16 cellular contexts compared by ENCODE assay signal in the genomic region with DNA sequence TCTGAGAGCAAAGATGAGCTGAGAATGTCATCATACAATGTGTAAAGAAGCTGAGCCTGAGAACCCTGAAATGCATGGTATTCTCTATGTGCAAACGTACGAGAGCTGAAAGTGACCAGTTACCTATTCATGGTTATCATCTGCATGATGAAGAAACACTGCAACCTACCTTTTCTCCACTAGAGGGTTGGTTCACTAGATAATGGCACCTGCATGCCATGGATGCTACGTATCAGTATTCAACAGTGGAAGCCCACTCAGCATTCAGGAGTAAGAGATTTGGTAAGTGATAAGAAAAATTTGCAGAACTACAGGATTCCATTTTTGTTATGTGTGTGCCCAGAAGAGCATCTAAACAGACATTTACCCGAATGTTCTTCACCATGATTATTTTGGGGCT.
DNase-seq lines count a peak whose midpoint lies in the region; ATAC-seq, FAIRE-seq and TF ChIP-seq lines count a peak whose summit lies in the region.
"Had no signal": no experiment of that assay in that cellular context is flagged by ENCODE, and none has a peak within 500 bp of the region (broad histone marks: within the 10 kb centered on the region; RNA-seq: fewer than 3 reads in every experiment).

No MANE protein-coding gene starts in this region.

- intact Hi-C loops in Calu3 (cut with micrococcal nuclease; ENCODE audit: unreplicated experiment): no loop called here

- H3K27ac ChIP-seq in GM23248 (no peak overlapping the region), gastroesophageal sphincter (no peak overlapping the region)
- H3K27ac ChIP-seq: suprapubic skin had no signal

- H3K79me2 ChIP-seq in GM23248 (ENCODE audit: insufficient read depth): no peaks in the 10 kb centered on the region

- no peaks in the 10 kb centered on the region for H3F3A ChIP-seq in GM23248 (ENCODE audit: insufficient read depth)

- no peaks in the 10 kb centered on the region for H3K4me1 ChIP-seq in GM23248 (ENCODE audit: insufficient read depth)
- H3K4me1 ChIP-seq in gastroesophageal sphincter: no peaks in the 10 kb centered on the region
- H3K4me1 ChIP-seq: suprapubic skin had no signal

- peaks cover 12% of the 10 kb centered on the region for H3K9me3 Mint-ChIP-seq in Calu3 (ENCODE audit: low read depth, unreplicated experiment)

- no peak for FAIRE-seq in RCC 7860 (lab: Jason Lieb, UNC)
- FAIRE-seq: frontal cortex had no signal

- H3K4me1 Mint-ChIP-seq in Calu3 (ENCODE audit: low read depth, unreplicated experiment): no peaks in the 10 kb centered on the region

- H3K9me3 ChIP-seq in GM23248 (ENCODE audit: low read depth) (no peaks in the 10 kb centered on the region), gastroesophageal sphincter (no peaks in the 10 kb centered on the region)
- H3K9me3 ChIP-seq: suprapubic skin had no signal

- H3K36me3 Mint-ChIP-seq in Calu3 (ENCODE audit: insufficient read depth, unreplicated experiment): no peaks in the 10 kb centered on the region

- TF ChIP-seq POLR2A in gastroesophageal sphincter (IDR thresholded peaks at IDR 0.05): no peak

- no peak for DNase-seq in Calu3
- peak; percentile 39 for DNase-seq in HuH-7 (ENCODE audit: low spot score)
- DNase-seq in RCC 7860 (ENCODE audit: low spot score): peak; percentile 19
- DNase-seq in left lobe of liver (ENCODE audit: low spot score): no peak
- DNase-seq in GM23248: no peak
- no peak for DNase-seq in SKM-1 (lab: John Stamatoyannopoulos, UW; ENCODE audit: unreplicated experiment)
- DNase-seq: activated CD4-positive, alpha-beta T cell treated with anti-CD3 and anti-CD28 coated beads, Interleukin-2, amount 50 U/mL, for 48 hours; activated naive CD4-positive, alpha-beta T cell treated with anti-CD3 and anti-CD28 coated beads for 36 hours; DMS79; NCI-H187 treated with DMSO at 0.1 percent for 48 hours; retina had no signal

- H3K4me3 Mint-ChIP-seq in Calu3 (ENCODE audit: low read depth, unreplicated experiment): no peak overlapping the region
- H3K4me3 Mint-ChIP-seq: activated naive CD4-positive, alpha-beta T cell treated with anti-CD3 and anti-CD28 coated beads for 36 hours; dendritic cell treated with granulocyte-macrophage colony-stimulating factor and Interleukin-4, amounts not matched to agents 40 ng/mL and 50 ng/mL, for 4 days had no signal

- H3K4me3 ChIP-seq in GM23248 (no peak overlapping the region), gastroesophageal sphincter (no peak overlapping the region)
- H3K4me3 ChIP-seq: suprapubic skin had no signal

- CTCF ChIA-PET in Calu3 (lab: Charles Lee): no interaction called here

- H3K27me3 ChIP-seq in GM23248 (replicated peaks; ENCODE audit: insufficient read depth) (no peaks in the 10 kb centered on the region), gastroesophageal sphincter (peaks cover 8% of the 10 kb centered on the region)

- no peaks in the 10 kb centered on the region for H3K27me3 Mint-ChIP-seq in Calu3 (ENCODE audit: unreplicated experiment)

- H3K36me3 ChIP-seq in GM23248 (ENCODE audit: low read depth): no peaks in the 10 kb centered on the region
- no peaks in the 10 kb centered on the region for H3K36me3 ChIP-seq in gastroesophageal sphincter
- H3K36me3 ChIP-seq: suprapubic skin had no signal

- H2AFZ ChIP-seq in GM23248: no peak overlapping the region

- no peaks in the 10 kb centered on the region for H3K9me2 ChIP-seq in GM23248 (ENCODE audit: insufficient read depth)

- H3K4me2 ChIP-seq in GM23248 (ENCODE audit: unreplicated experiment): no peak overlapping the region

- no TSS peak for BruUV-seq in Calu3 (replicated peaks; lab: Mats Ljungman, UMichigan)

- no peak overlapping the region for H3K9ac ChIP-seq in GM23248

- no peaks in the 10 kb centered on the region for H4K20me1 ChIP-seq in GM23248 (ENCODE audit: insufficient read depth)

- H3K27ac Mint-ChIP-seq in Calu3 (ENCODE audit: unreplicated experiment): no peak overlapping the region
- H3K27ac Mint-ChIP-seq: activated naive CD4-positive, alpha-beta T cell treated with anti-CD3 and anti-CD28 coated beads for 36 hours; dendritic cell treated with granulocyte-macrophage colony-stimulating factor and Interleukin-4, amounts not matched to agents 40 ng/mL and 50 ng/mL, for 4 days had no signal

- peak; percentile 16 for TF ChIP-seq CTCF in Calu3 (IDR thresholded peaks at IDR 0.05; ENCODE audit: unreplicated experiment)
- TF ChIP-seq CTCF in gastroesophageal sphincter (IDR thresholded peaks at IDR 0.05): no peak

- TF ChIP-seq EP300 in gastroesophageal sphincter (IDR thresholded peaks at IDR 0.05): no peak

- in situ Hi-C loops in GM23248 (cut with MboI): no loop called here

- 37 to 44% methylated on average over 4 of the region's 4 CpGs for WGBS in GM23248 (ENCODE audit: low coverage in 1 of 2, low lambda C conversion rate in 2 of 2, missing lambda C conversion rate in 2 of 2), 2 experiments
- WGBS in gastroesophageal sphincter (ENCODE audit: low coverage in 1 of 2), 2 donors: 71 to 77% methylated on average over 3 to 4 of the region's 4 CpGs

- ATAC-seq in left lobe of liver (peak; percentile 61), gastroesophageal sphincter (no peak), GM21825 (IDR thresholded peaks at IDR 0.05; ENCODE audit: unreplicated experiment) (no peak)

Comparison
In these comparisons a context has a peak if more than half of its experiments do, and no peak if none do; other contexts are left out.
1. DNase-seq: peak in HuH-7 (single experiment) and RCC 7860 (single experiment); none in Calu3 (single experiment), left lobe of liver (single experiment), GM23248 (single experiment) and SKM-1 (single experiment).